Comparison of ENCODE assay signal across 1 cellular context in the genomic region with DNA sequence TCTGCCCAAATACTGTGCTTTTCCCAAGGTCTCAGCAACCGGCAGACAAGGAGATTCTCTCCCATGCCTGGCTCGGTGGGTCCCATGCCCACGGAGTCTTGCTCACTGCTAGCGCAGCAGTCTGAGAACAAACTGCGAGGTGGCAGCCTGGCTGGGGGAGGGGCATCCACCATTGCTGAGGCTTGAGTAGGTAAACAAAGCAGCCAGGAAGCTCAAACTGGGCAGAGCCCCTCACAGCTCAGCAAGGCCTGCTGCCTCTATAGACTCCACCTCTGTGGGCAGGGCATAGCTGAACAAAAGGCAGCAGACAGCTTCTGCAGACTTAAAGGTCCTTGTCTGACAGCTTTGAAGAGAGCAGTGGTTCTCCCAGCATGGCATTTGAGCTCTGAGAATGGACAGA.
A peak's percentile ranks its signal among the peaks of the same experiment; 100 is the strongest.
TF ChIP-seq lines count a peak whose summit lies in the region.

No MANE protein-coding gene starts in this region.

TF ChIP-seq in HepG2, 621 proteins besides CTCF, POLR2A, EP300 and RAD21 (continued from another document and continues in another):
- TF ChIP-seq, protein P1, sequence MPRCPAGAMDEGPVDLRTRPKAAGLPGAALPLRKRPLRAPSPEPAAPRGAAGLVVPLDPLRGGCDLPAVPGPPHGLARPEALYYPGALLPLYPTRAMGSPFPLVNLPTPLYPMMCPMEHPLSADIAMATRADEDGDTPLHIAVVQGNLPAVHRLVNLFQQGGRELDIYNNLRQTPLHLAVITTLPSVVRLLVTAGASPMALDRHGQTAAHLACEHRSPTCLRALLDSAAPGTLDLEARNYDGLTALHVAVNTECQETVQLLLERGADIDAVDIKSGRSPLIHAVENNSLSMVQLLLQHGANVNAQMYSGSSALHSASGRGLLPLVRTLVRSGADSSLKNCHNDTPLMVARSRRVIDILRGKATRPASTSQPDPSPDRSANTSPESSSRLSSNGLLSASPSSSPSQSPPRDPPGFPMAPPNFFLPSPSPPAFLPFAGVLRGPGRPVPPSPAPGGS (CRISPR knock-in tag; IDR thresholded peaks at IDR 0.05), result peak; percentile 81; the same call in 1 of the 2 replicates
- TF ChIP-seq, protein P2, sequence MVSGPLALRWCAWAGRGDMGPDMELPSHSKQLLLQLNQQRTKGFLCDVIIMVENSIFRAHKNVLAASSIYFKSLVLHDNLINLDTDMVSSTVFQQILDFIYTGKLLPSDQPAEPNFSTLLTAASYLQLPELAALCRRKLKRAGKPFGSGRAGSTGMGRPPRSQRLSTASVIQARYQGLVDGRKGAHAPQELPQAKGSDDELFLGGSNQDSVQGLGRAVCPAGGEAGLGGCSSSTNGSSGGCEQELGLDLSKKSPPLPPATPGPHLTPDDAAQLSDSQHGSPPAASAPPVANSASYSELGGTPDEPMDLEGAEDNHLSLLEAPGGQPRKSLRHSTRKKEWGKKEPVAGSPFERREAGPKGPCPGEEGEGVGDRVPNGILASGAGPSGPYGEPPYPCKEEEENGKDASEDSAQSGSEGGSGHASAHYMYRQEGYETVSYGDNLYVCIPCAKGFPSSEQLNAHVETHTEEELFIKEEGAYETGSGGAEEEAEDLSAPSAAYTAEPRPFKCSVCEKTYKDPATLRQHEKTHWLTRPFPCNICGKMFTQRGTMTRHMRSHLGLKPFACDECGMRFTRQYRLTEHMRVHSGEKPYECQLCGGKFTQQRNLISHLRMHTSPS (CRISPR knock-in tag; IDR thresholded peaks at IDR 0.05; ENCODE audit: low read depth), result peak; percentile 88
- TF ChIP-seq HMG20B (CRISPR knock-in tag; conservative IDR thresholded peaks at IDR 0.05), result 0 out of 2 replicates have a peak, but pooled peaks have one; percentile 20
- TF ChIP-seq, protein P3, sequence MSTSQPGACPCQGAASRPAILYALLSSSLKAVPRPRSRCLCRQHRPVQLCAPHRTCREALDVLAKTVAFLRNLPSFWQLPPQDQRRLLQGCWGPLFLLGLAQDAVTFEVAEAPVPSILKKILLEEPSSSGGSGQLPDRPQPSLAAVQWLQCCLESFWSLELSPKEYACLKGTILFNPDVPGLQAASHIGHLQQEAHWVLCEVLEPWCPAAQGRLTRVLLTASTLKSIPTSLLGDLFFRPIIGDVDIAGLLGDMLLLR (CRISPR knock-in tag; IDR thresholded peaks at IDR 0.05), result 0 out of 2 replicates have a peak, but pooled peaks have one; percentile 51
- TF ChIP-seq, protein P4, sequence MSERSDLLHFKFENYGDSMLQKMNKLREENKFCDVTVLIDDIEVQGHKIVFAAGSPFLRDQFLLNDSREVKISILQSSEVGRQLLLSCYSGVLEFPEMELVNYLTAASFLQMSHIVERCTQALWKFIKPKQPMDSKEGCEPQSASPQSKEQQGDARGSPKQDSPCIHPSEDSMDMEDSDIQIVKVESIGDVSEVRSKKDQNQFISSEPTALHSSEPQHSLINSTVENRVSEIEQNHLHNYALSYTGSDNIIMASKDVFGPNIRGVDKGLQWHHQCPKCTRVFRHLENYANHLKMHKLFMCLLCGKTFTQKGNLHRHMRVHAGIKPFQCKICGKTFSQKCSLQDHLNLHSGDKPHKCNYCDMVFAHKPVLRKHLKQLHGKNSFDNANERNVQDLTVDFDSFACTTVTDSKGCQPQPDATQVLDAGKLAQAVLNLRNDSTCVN (CRISPR knock-in tag; IDR thresholded peaks at IDR 0.05; ENCODE audit: borderline replicate concordance), result peak; percentile 55; the same call in 1 of the 2 replicates
- peak; percentile 94 for TF ChIP-seq HOXA3 (CRISPR knock-in tag; IDR thresholded peaks at IDR 0.05)
- TF ChIP-seq, protein P5, sequence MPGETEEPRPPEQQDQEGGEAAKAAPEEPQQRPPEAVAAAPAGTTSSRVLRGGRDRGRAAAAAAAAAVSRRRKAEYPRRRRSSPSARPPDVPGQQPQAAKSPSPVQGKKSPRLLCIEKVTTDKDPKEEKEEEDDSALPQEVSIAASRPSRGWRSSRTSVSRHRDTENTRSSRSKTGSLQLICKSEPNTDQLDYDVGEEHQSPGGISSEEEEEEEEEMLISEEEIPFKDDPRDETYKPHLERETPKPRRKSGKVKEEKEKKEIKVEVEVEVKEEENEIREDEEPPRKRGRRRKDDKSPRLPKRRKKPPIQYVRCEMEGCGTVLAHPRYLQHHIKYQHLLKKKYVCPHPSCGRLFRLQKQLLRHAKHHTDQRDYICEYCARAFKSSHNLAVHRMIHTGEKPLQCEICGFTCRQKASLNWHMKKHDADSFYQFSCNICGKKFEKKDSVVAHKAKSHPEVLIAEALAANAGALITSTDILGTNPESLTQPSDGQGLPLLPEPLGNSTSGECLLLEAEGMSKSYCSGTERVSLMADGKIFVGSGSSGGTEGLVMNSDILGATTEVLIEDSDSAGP (CRISPR knock-in tag; IDR thresholded peaks at IDR 0.05; ENCODE audit: borderline replicate concordance), result peak; percentile 62; the same call in 1 of the 2 replicates
- TF ChIP-seq ZNF335 (CRISPR knock-in tag; IDR thresholded peaks at IDR 0.05), result peak; percentile 47; the same call in 1 of the 2 replicates
- TF ChIP-seq HNF4A (CRISPR knock-in tag; IDR thresholded peaks at IDR 0.05), result 0 out of 2 replicates have a peak, but pooled peaks have one; percentile 34
- TF ChIP-seq, protein P6, sequence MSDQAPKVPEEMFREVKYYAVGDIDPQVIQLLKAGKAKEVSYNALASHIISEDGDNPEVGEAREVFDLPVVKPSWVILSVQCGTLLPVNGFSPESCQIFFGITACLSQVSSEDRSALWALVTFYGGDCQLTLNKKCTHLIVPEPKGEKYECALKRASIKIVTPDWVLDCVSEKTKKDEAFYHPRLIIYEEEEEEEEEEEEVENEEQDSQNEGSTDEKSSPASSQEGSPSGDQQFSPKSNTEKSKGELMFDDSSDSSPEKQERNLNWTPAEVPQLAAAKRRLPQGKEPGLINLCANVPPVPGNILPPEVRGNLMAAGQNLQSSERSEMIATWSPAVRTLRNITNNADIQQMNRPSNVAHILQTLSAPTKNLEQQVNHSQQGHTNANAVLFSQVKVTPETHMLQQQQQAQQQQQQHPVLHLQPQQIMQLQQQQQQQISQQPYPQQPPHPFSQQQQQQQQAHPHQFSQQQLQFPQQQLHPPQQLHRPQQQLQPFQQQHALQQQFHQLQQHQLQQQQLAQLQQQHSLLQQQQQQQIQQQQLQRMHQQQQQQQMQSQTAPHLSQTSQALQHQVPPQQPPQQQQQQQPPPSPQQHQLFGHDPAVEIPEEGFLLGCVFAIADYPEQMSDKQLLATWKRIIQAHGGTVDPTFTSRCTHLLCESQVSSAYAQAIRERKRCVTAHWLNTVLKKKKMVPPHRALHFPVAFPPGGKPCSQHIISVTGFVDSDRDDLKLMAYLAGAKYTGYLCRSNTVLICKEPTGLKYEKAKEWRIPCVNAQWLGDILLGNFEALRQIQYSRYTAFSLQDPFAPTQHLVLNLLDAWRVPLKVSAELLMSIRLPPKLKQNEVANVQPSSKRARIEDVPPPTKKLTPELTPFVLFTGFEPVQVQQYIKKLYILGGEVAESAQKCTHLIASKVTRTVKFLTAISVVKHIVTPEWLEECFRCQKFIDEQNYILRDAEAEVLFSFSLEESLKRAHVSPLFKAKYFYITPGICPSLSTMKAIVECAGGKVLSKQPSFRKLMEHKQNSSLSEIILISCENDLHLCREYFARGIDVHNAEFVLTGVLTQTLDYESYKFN (CRISPR knock-in tag; conservative IDR thresholded peaks at IDR 0.05), result peak; percentile 65; the same call in 1 of the 2 replicates
- TF ChIP-seq, protein P7, sequence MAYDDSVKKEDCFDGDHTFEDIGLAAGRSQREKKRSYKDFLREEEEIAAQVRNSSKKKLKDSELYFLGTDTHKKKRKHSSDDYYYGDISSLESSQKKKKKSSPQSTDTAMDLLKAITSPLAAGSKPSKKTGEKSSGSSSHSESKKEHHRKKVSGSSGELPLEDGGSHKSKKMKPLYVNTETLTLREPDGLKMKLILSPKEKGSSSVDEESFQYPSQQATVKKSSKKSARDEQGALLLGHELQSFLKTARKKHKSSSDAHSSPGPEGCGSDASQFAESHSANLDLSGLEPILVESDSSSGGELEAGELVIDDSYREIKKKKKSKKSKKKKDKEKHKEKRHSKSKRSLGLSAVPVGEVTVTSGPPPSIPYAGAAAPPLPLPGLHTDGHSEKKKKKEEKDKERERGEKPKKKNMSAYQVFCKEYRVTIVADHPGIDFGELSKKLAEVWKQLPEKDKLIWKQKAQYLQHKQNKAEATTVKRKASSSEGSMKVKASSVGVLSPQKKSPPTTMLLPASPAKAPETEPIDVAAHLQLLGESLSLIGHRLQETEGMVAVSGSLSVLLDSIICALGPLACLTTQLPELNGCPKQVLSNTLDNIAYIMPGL (CRISPR knock-in tag; IDR thresholded peaks at IDR 0.05; ENCODE audit: borderline replicate concordance in 1 of 2, low read depth in 1 of 2), result peak in 1 of 2 experiments; percentile 10; a peak in 1 of 4 replicates
- TF ChIP-seq, protein P8, sequence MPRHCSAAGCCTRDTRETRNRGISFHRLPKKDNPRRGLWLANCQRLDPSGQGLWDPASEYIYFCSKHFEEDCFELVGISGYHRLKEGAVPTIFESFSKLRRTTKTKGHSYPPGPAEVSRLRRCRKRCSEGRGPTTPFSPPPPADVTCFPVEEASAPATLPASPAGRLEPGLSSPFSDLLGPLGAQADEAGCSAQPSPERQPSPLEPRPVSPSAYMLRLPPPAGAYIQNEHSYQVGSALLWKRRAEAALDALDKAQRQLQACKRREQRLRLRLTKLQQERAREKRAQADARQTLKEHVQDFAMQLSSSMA (CRISPR knock-in tag; IDR thresholded peaks at IDR 0.05), result peak; percentile 56; the same call in 1 of the 2 replicates
- TF ChIP-seq ZBTB7B (CRISPR knock-in tag; IDR thresholded peaks at IDR 0.05), result peak; percentile 41; the same call in 1 of the 2 replicates
- peak; percentile 4; the same call in 1 of the 2 replicates for TF ChIP-seq SIX4 (CRISPR knock-in tag; IDR thresholded peaks at IDR 0.05)
- 0 out of 2 replicates have a peak, but pooled peaks have one; percentile 48 for TF ChIP-seq ZNF367 (CRISPR knock-in tag; IDR thresholded peaks at IDR 0.05; ENCODE audit: borderline replicate concordance)
- TF ChIP-seq KDM6A (CRISPR knock-in tag; IDR thresholded peaks at IDR 0.05; ENCODE audit: low read depth), result peak; percentile 5; the same call in 1 of the 2 replicates
- TF ChIP-seq, protein P9, sequence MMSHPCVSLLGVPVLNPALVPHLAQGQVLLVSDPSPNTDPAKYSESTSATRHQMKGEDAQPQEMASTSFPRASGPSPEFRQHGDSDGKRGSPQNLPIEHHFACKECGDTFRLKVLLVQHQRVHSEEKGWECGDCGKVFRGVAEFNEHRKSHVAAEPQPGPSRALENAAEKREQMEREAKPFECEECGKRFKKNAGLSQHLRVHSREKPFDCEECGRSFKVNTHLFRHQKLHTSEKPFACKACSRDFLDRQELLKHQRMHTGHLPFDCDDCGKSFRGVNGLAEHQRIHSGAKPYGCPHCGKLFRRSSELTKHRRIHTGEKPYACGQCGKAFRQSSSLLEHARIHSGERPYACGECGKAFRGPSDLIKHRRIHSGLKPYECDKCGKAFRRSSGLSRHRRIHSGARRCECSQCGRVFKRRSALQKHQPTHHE (CRISPR knock-in tag; IDR thresholded peaks at IDR 0.05; ENCODE audit: borderline replicate concordance), result 0 out of 2 replicates have a peak, but pooled peaks have one; percentile 42
- TF ChIP-seq KDM3A (CRISPR knock-in tag; IDR thresholded peaks at IDR 0.05; ENCODE audit: low read depth), result 0 out of 2 replicates have a peak, but pooled peaks have one; percentile 22
- TF ChIP-seq, protein P10, sequence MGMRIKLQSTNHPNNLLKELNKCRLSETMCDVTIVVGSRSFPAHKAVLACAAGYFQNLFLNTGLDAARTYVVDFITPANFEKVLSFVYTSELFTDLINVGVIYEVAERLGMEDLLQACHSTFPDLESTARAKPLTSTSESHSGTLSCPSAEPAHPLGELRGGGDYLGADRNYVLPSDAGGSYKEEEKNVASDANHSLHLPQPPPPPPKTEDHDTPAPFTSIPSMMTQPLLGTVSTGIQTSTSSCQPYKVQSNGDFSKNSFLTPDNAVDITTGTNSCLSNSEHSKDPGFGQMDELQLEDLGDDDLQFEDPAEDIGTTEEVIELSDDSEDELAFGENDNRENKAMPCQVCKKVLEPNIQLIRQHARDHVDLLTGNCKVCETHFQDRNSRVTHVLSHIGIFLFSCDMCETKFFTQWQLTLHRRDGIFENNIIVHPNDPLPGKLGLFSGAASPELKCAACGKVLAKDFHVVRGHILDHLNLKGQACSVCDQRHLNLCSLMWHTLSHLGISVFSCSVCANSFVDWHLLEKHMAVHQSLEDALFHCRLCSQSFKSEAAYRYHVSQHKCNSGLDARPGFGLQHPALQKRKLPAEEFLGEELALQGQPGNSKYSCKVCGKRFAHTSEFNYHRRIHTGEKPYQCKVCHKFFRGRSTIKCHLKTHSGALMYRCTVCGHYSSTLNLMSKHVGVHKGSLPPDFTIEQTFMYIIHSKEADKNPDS (CRISPR knock-in tag; IDR thresholded peaks at IDR 0.05), result peak; percentile 52; the same call in 1 of the 2 replicates
- TF ChIP-seq GATAD2A (CRISPR knock-in tag; IDR thresholded peaks at IDR 0.05), result peak; percentile 60
- TF ChIP-seq ZNF343 (CRISPR knock-in tag; IDR thresholded peaks at IDR 0.05), result 0 out of 2 replicates have a peak, but pooled peaks have one; percentile 34
- peak; percentile 82 for TF ChIP-seq ZNF883 (CRISPR knock-in tag; IDR thresholded peaks at IDR 0.05; ENCODE audit: not compliant biosample characterization)
- TF ChIP-seq, protein P11, sequence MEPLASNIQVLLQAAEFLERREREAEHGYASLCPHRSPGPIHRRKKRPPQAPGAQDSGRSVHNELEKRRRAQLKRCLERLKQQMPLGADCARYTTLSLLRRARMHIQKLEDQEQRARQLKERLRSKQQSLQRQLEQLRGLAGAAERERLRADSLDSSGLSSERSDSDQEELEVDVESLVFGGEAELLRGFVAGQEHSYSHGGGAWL (CRISPR knock-in tag; IDR thresholded peaks at IDR 0.05), result peak; percentile 55; the same call in 1 of the 2 replicates
- peak; percentile 41 for TF ChIP-seq YY1 (IDR thresholded peaks at IDR 0.05; ENCODE audit: insufficient read depth, insufficient replicate concordance, low read depth, low read length)
- TF ChIP-seq REL (CRISPR knock-in tag; conservative IDR thresholded peaks at IDR 0.05), result 0 out of 2 replicates have a peak, but pooled peaks have one; percentile 7
- TF ChIP-seq, protein P12, sequence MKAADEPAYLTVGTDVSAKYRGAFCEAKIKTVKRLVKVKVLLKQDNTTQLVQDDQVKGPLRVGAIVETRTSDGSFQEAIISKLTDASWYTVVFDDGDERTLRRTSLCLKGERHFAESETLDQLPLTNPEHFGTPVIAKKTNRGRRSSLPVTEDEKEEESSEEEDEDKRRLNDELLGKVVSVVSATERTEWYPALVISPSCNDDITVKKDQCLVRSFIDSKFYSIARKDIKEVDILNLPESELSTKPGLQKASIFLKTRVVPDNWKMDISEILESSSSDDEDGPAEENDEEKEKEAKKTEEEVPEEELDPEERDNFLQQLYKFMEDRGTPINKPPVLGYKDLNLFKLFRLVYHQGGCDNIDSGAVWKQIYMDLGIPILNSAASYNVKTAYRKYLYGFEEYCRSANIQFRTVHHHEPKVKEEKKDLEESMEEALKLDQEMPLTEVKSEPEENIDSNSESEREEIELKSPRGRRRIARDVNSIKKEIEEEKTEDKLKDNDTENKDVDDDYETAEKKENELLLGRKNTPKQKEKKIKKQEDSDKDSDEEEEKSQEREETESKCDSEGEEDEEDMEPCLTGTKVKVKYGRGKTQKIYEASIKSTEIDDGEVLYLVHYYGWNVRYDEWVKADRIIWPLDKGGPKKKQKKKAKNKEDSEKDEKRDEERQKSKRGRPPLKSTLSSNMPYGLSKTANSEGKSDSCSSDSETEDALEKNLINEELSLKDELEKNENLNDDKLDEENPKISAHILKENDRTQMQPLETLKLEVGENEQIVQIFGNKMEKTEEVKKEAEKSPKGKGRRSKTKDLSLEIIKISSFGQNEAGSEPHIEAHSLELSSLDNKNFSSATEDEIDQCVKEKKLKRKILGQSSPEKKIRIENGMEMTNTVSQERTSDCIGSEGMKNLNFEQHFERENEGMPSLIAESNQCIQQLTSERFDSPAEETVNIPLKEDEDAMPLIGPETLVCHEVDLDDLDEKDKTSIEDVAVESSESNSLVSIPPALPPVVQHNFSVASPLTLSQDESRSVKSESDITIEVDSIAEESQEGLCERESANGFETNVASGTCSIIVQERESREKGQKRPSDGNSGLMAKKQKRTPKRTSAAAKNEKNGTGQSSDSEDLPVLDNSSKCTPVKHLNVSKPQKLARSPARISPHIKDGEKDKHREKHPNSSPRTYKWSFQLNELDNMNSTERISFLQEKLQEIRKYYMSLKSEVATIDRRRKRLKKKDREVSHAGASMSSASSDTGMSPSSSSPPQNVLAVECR (CRISPR knock-in tag; IDR thresholded peaks at IDR 0.05; ENCODE audit: borderline replicate concordance), result peak; percentile 71
- peak; percentile 78 for TF ChIP-seq POGZ (CRISPR knock-in tag; IDR thresholded peaks at IDR 0.05)
